Comparison of ENCODE assay signal across 1 cellular context in genomic region chr17:82270651-82271050, GRCh38.
TF ChIP-seq lines count a peak whose summit lies in the region.

No MANE protein-coding gene starts in this region.

TF ChIP-seq in HepG2, 621 proteins besides CTCF, POLR2A, EP300 and RAD21:
- no peak for TF ChIP-seq ARNT2 (CRISPR knock-in tag; IDR thresholded peaks at IDR 0.05; ENCODE audit: low read depth)
- peak; percentile 55 for TF ChIP-seq AGO2 (optimal IDR thresholded peaks at IDR 0.05; ENCODE audit: low read depth, low read length)
- TF ChIP-seq POLR2AphosphoS5 (IDR thresholded peaks at IDR 0.05; ENCODE audit: low read depth, low read length) = peak; percentile 11
- TF ChIP-seq ZNF609 (CRISPR knock-in tag; IDR thresholded peaks at IDR 0.05; ENCODE audit: borderline replicate concordance) = no peak
- peak; percentile 40; the same call in 1 of the 2 replicates for TF ChIP-seq ZBTB33 (CRISPR knock-in tag; IDR thresholded peaks at IDR 0.05)
- TF ChIP-seq POLR2G (IDR thresholded peaks at IDR 0.05; ENCODE audit: low read depth, low read length) = peak; percentile 19; the same call in 1 of the 2 replicates
- no peak for TF ChIP-seq SALL1 (CRISPR knock-in tag; IDR thresholded peaks at IDR 0.05)
- TF ChIP-seq ZC3H13 (CRISPR knock-in tag; IDR thresholded peaks at IDR 0.05) = no peak
- TF ChIP-seq ZNF362 (CRISPR knock-in tag; IDR thresholded peaks at IDR 0.05; ENCODE audit: borderline replicate concordance) = no peak
- TF ChIP-seq RBM22 (optimal IDR thresholded peaks at IDR 0.05; ENCODE audit: low read length) = peak; percentile 61
- no peak for TF ChIP-seq TFDP2 (CRISPR knock-in tag; IDR thresholded peaks at IDR 0.05)
